In genomic region chr15:22780267-22780666, GRCh38 we compare ENCODE assay signal across 9 cellular contexts. TPM values are rescaled to one million over a fixed set of nuclear protein-coding genes. Genes with fewer than 3 reads are reported as not detected.
A peak's percentile ranks its signal among the peaks of the same experiment; 100 is the strongest.
DNase-seq lines count a peak whose midpoint lies in the region; ATAC-seq and TF ChIP-seq lines count a peak whose summit lies in the region.
"Had no signal": no experiment of that assay in that cellular context is flagged by ENCODE, and none has a peak within 500 bp of the region (broad histone marks: within the 10 kb centered on the region; RNA-seq: fewer than 3 reads in every experiment).

No MANE protein-coding gene starts in this region.

- ATAC-seq in HG02852 (IDR thresholded peaks at IDR 0.05; ENCODE audit: unreplicated experiment) (peak; percentile 81), left lung (no peak)

- WGBS in spleen, 5 donors, result 60 to 79% (median 76%) methylated on average over 2 of the region's 2 CpGs

- H2AFZ ChIP-seq in OCI-LY3 (ENCODE audit: low read depth, low read length), result no peak overlapping the region

- H3K9me3 ChIP-seq in OCI-LY3 (ENCODE audit: insufficient read depth, low read length) (no peaks in the 10 kb centered on the region), spleen (no peaks in the 10 kb centered on the region), left lung (no peaks in the 10 kb centered on the region)

- peak; percentile 49 for DNase-seq in stimulated activated CD4-positive, alpha-beta T cell treated with anti-CD3 and anti-CD28 coated beads, Interleukin-4, amount 100 ng/mL, for 24 hours
- DNase-seq in stimulated activated CD4-positive, alpha-beta T cell treated with anti-CD3 and anti-CD28 coated beads, Interleukin-2, amount 100 ng/mL, for 48 hours, result no peak
- DNase-seq in DMS153 (lab: John Stamatoyannopoulos, UW) (no peak), AG08396 (ENCODE audit: low spot score) (no peak), spleen (no peak), left lung (no peak)
- DNase-seq: activated gamma-delta T cell had no signal

- intact Hi-C loops in spleen (cut with DNase I; ENCODE audit: low total_unique reads) (no loop called here), left lung (cut with DNase I) (loop anchor here in 1 of 2 donors (10.0 kb wide), 1 partner anchor 55 kb away; the partner anchor contains the start of gene NIPA2)

- H4K20me1 ChIP-seq in OCI-LY3 (ENCODE audit: insufficient read depth, low read length), result no peaks in the 10 kb centered on the region

- peak overlapping the region; percentile 48 for H3K4me3 ChIP-seq in OCI-LY3 (ENCODE audit: low read length)
- H3K4me3 ChIP-seq in spleen, result no peak overlapping the region
- no peak overlapping the region for H3K4me3 ChIP-seq in left lung

- H3K27ac ChIP-seq in OCI-LY3 (ENCODE audit: low read length) (peak overlapping the region; percentile 55), spleen (no peak overlapping the region), left lung (no peak overlapping the region)

- H3K27me3 ChIP-seq in OCI-LY3 (ENCODE audit: low read depth, low read length) (no peaks in the 10 kb centered on the region), spleen (replicated peaks in 1 of 7) (no peaks in the 10 kb centered on the region), left lung (no peaks in the 10 kb centered on the region)

- peaks cover 63% of the 10 kb centered on the region for H3K4me1 ChIP-seq in OCI-LY3 (ENCODE audit: low read length)
- H3K4me1 ChIP-seq in spleen, result peaks cover 0 to 4% (median 3%) of the 10 kb centered on the region in 6 donors
- H3K4me1 ChIP-seq in left lung, result peaks cover 0 to 4% of the 10 kb centered on the region in 2 donors

- H3K36me3 ChIP-seq in OCI-LY3 (replicated peaks; ENCODE audit: low read depth, low read length) (no peaks in the 10 kb centered on the region), spleen (no peaks in the 10 kb centered on the region), left lung (no peaks in the 10 kb centered on the region)

- H3K79me2 ChIP-seq in OCI-LY3 (ENCODE audit: low read length), result 0 out of 2 replicates have a peak, but pooled peaks cover 4% of the 10 kb centered on the region

- no peak for TF ChIP-seq POLR2A in spleen (IDR thresholded peaks at IDR 0.05)

- H3K9ac ChIP-seq in OCI-LY3 (ENCODE audit: low read length), result no peak overlapping the region

- TF ChIP-seq CTCF in OCI-LY3 (IDR thresholded peaks at IDR 0.05; ENCODE audit: low read depth, low read length) (no peak), spleen (IDR thresholded peaks at IDR 0.05 in 8 of 11, conservative IDR thresholded peaks at IDR 0.05 in 3 of 11) (no peak), left lung (IDR thresholded peaks at IDR 0.05) (no peak)

- H3K4me2 ChIP-seq in OCI-LY3 (ENCODE audit: low read length), result peak overlapping the region; percentile 60

RNA-seq across cellular contexts. Expression of gene NIPA1, which starts 6.2 kb away (rescaled TPM):
- total RNA-seq in spleen (10 to 100 TPM in 6 of 7 donors, 1 to 10 TPM in 1; 8.5 to 17.5 (median 12.8) TPM), left lung (10 to 100 TPM; 16.3 to 20.8 TPM)
- polyA plus RNA-seq in spleen, result 1 to 10 TPM; 2.5 to 4.4 (median 3.0) TPM

RNA-seq across cellular contexts. Expression of gene NIPA2, which starts 58.2 kb away (rescaled TPM):
- total RNA-seq in spleen, result 10 to 100 TPM; 46.1 to 91.4 (median 61.0) TPM
- polyA plus RNA-seq in spleen, result 10 to 100 TPM; 18.4 to 23.1 (median 20.2) TPM
- total RNA-seq in left lung, result 10 to 100 TPM; 52.9 to 69.0 TPM
